Comparison of ENCODE assay signal across 23 cellular contexts in genomic region chr17:8018436-8018835, GRCh38. TPM values are rescaled to one million over a fixed set of nuclear protein-coding genes. Genes with fewer than 3 reads are reported as not detected.
DNase-seq lines count a peak whose midpoint lies in the region; ATAC-seq, FAIRE-seq and TF ChIP-seq lines count a peak whose summit lies in the region.
"Had no signal": no experiment of that assay in that cellular context is flagged by ENCODE, and none has a peak within 500 bp of the region (broad histone marks: within the 10 kb centered on the region; RNA-seq: fewer than 3 reads in every experiment).

No MANE protein-coding gene starts in this region.

- 84 to 89% methylated on average over 3 of the region's 3 CpGs for WGBS in pancreas, 2 donors

- peak overlapping the region in 6 of 11 experiments; percentile 9 to 65 (median 56); a peak in 10 of 22 replicates for H3K27ac ChIP-seq in BLaER1 treated with 17β-estradiol and CSF1 and Interleukin-3, amounts not matched to agents 10 nM and 100 nM
- H3K27ac ChIP-seq in SK-N-MC = peak overlapping the region; percentile 72; the same call in 1 of the 2 replicates
- H3K27ac ChIP-seq in keratinocyte (ENCODE audit: control insufficient read depth, insufficient read depth, low read length) = peak overlapping the region; percentile 97
- no peak overlapping the region for H3K27ac ChIP-seq in pancreas
- H3K27ac ChIP-seq: dorsolateral prefrontal cortex, suprapubic skin had no signal

- peak overlapping the region; percentile 16 for H2AFZ ChIP-seq in keratinocyte (ENCODE audit: control insufficient read depth, low read length)

- H4K20me1 ChIP-seq in BLaER1 treated with 17β-estradiol and CSF1 and Interleukin-3, amounts not matched to agents 10 nM and 100 nM = peaks cover 0 to 7% (median 0%) of the 10 kb centered on the region in 11 experiments; a peak in 4 of 22 replicates
- H4K20me1 ChIP-seq in keratinocyte (ENCODE audit: control insufficient read depth, extremely low read depth, insufficient read depth, low read length) = no peaks in the 10 kb centered on the region

- H3K4me3 ChIP-seq in BLaER1 treated with 17β-estradiol and CSF1 and Interleukin-3, amounts not matched to agents 10 nM and 100 nM = no peak overlapping the region
- H3K4me3 ChIP-seq in SK-N-MC = no peak overlapping the region
- peak overlapping the region in 1 of 3 experiments; percentile 55 for H3K4me3 ChIP-seq in keratinocyte (ENCODE audit: control insufficient read depth in 2 of 3, extremely low read depth in 1 of 3, insufficient read depth in 2 of 3, low read depth in 1 of 3, low read length in 3 of 3)
- no peak overlapping the region for H3K4me3 ChIP-seq in pancreas
- H3K4me3 ChIP-seq: dorsolateral prefrontal cortex, suprapubic skin had no signal

- no peaks in the 10 kb centered on the region for H3K9me3 Mint-ChIP-seq in T-helper 2 cell treated with Interferon-gamma antibody and Interleukin-4, amounts not matched to agents 5 μg/mL and 100 μg/mL, for 36 hours
- H3K9me3 Mint-ChIP-seq: CD4-positive, alpha-beta memory T cell; HFFc6; immature natural killer cell; natural killer cell treated with Interleukin-12 subunit alpha and Interleukin-12 subunit beta and Interleukin-15 and Interleukin-18, amount 100 ng/mL, for 72 hours had no signal

- H3K9me1 ChIP-seq in keratinocyte (ENCODE audit: control insufficient read depth, extremely low read depth, insufficient read depth, low read length) = no peaks in the 10 kb centered on the region

- FAIRE-seq in keratinocyte (lab: Jason Lieb, UNC) (peak; percentile 63), pancreas (lab: Jason Lieb, UNC) (no peak)
- FAIRE-seq: TTC549 had no signal

- in situ Hi-C loops in KBM-7 (cut with MboI; ENCODE audit: low pct_unique_long_range_greater_than_20kb, low sequenced_read_pairs) = no loop called here

- no peaks in the 10 kb centered on the region for H3K36me3 Mint-ChIP-seq in T-helper 2 cell treated with Interferon-gamma antibody and Interleukin-4, amounts not matched to agents 5 μg/mL and 100 μg/mL, for 36 hours (ENCODE audit: low read depth)
- H3K36me3 Mint-ChIP-seq: CD4-positive, alpha-beta memory T cell; immature natural killer cell; natural killer cell treated with Interleukin-12 subunit alpha and Interleukin-12 subunit beta and Interleukin-15 and Interleukin-18, amount 100 ng/mL, for 72 hours had no signal

- H3K4me3 Mint-ChIP-seq in T-helper 2 cell treated with Interferon-gamma antibody and Interleukin-4, amounts not matched to agents 5 μg/mL and 100 μg/mL, for 36 hours = no peak overlapping the region
- H3K4me3 Mint-ChIP-seq: HFFc6; immature natural killer cell; natural killer cell treated with Interleukin-12 subunit alpha and Interleukin-12 subunit beta and Interleukin-15 and Interleukin-18, amount 100 ng/mL, for 72 hours had no signal

- H3K4me1 Mint-ChIP-seq in T-helper 2 cell treated with Interferon-gamma antibody and Interleukin-4, amounts not matched to agents 5 μg/mL and 100 μg/mL, for 36 hours (ENCODE audit: low read depth) = peaks cover 8% of the 10 kb centered on the region

- ATAC-seq in HG02623 (IDR thresholded peaks at IDR 0.05; ENCODE audit: unreplicated experiment) = no peak
- ATAC-seq in pancreas = no peak
- ATAC-seq: natural killer cell treated with Interleukin-12 subunit alpha and Interleukin-12 subunit beta and Interleukin-15 and Interleukin-18, amount 100 ng/mL, for 72 hours had no signal

- DNase-seq in KBM-7 (peak; percentile 43), SK-N-MC (ENCODE audit: low read depth, low spot score) (no peak), keratinocyte (ENCODE audit: low read depth, low spot score) (no peak), pancreas (no peak)
- no peak for DNase-seq in T-helper 2 cell treated with Interferon-gamma antibody and Interleukin-4, amounts not matched to agents 5 μg/mL and 100 μg/mL, for 36 hours (ENCODE audit: low spot score)
- DNase-seq in stimulated activated CD8-positive, alpha-beta memory T cell treated with anti-CD3 and anti-CD28 coated beads, Interleukin-4, amount 100 ng/mL, for 48 hours = no peak
- DNase-seq: activated naive CD4-positive, alpha-beta T cell treated with anti-CD3 and anti-CD28 coated beads, Interleukin-2, amount 50 U/mL, for 16 hours; aorta; caudate nucleus; CD4-positive, alpha-beta memory T cell; dorsolateral prefrontal cortex; foreskin fibroblast; HFFc6; immature natural killer cell; Kasumi-1; NCI-H1417 treated with DMSO at 0.1 percent for 48 hours; NK-92 treated with Interleukin-12 subunit alpha and Interleukin-12 subunit beta, amount 100 ng/mL, for 24 hours had no signal

- no peaks in the 10 kb centered on the region for H3K36me3 ChIP-seq in BLaER1 treated with 17β-estradiol and CSF1 and Interleukin-3, amounts not matched to agents 10 nM and 100 nM
- no peaks in the 10 kb centered on the region for H3K36me3 ChIP-seq in SK-N-MC (ENCODE audit: insufficient read depth, low read length)
- no peaks in the 10 kb centered on the region for H3K36me3 ChIP-seq in keratinocyte (ENCODE audit: control insufficient read depth in 2 of 2, extremely low read depth in 1 of 2, insufficient read depth in 2 of 2, low read length in 2 of 2)
- no peaks in the 10 kb centered on the region for H3K36me3 ChIP-seq in pancreas
- H3K36me3 ChIP-seq: suprapubic skin had no signal

- TF ChIP-seq CTCF in keratinocyte (optimal IDR thresholded peaks at IDR 0.05 in 1 of 3, IDR thresholded peaks at IDR 0.05 in 1 of 3, conservative IDR thresholded peaks at IDR 0.05 in 1 of 3; ENCODE audit: extremely low read depth in 1 of 3, insufficient read depth in 2 of 3, low read length in 3 of 3) (no peak), pancreas (IDR thresholded peaks at IDR 0.05) (no peak)

- dilution Hi-C loops in keratinocyte (cut with MboI; ENCODE audit: extremely low pct_ligation_motif_present, low sequenced_read_pairs) = no loop called here

- no peak overlapping the region for H3K27ac Mint-ChIP-seq in T-helper 2 cell treated with Interferon-gamma antibody and Interleukin-4, amounts not matched to agents 5 μg/mL and 100 μg/mL, for 36 hours
- H3K27ac Mint-ChIP-seq: CD4-positive, alpha-beta memory T cell; HFFc6; natural killer cell treated with Interleukin-12 subunit alpha and Interleukin-12 subunit beta and Interleukin-15 and Interleukin-18, amount 100 ng/mL, for 72 hours had no signal

- intact Hi-C loops in pancreas (cut with DNase I) = no loop called here

- H3K27me3 ChIP-seq in BLaER1 treated with 17β-estradiol and CSF1 and Interleukin-3, amounts not matched to agents 10 nM and 100 nM = peaks cover 17 to 65% (median 60%) of the 10 kb centered on the region in 11 experiments
- H3K27me3 ChIP-seq in keratinocyte (ENCODE audit: control insufficient read depth, extremely low read depth, insufficient read depth, low read length) (no peaks in the 10 kb centered on the region), pancreas (no peaks in the 10 kb centered on the region)

- H3K79me2 ChIP-seq in keratinocyte (ENCODE audit: control insufficient read depth, insufficient read depth, low read length) = no peaks in the 10 kb centered on the region

- H3K27me3 Mint-ChIP-seq in T-helper 2 cell treated with Interferon-gamma antibody and Interleukin-4, amounts not matched to agents 5 μg/mL and 100 μg/mL, for 36 hours (ENCODE audit: low read depth) = peaks cover 26% of the 10 kb centered on the region

- peak overlapping the region in 6 of 11 experiments; percentile 28 to 48 (median 37); a peak in 9 of 22 replicates for H3K9ac ChIP-seq in BLaER1 treated with 17β-estradiol and CSF1 and Interleukin-3, amounts not matched to agents 10 nM and 100 nM
- H3K9ac ChIP-seq in SK-N-MC (ENCODE audit: insufficient read length) (peak overlapping the region; percentile 37), keratinocyte (ENCODE audit: control insufficient read depth, extremely low read depth, insufficient read depth, low read length) (peak overlapping the region; percentile 78)

- H3K4me1 ChIP-seq in BLaER1 treated with 17β-estradiol and CSF1 and Interleukin-3, amounts not matched to agents 10 nM and 100 nM = peaks cover 23 to 82% (median 48%) of the 10 kb centered on the region in 10 experiments
- H3K4me1 ChIP-seq in keratinocyte (ENCODE audit: control insufficient read depth, extremely low read depth, insufficient read depth, low read length) (peaks cover 47% of the 10 kb centered on the region), pancreas (peaks cover 5 to 8% (median 7%) of the 10 kb centered on the region in 3 donors)

- peak overlapping the region in 7 of 11 experiments; percentile 22 to 86 (median 79); a peak in 13 of 22 replicates for H3K4me2 ChIP-seq in BLaER1 treated with 17β-estradiol and CSF1 and Interleukin-3, amounts not matched to agents 10 nM and 100 nM
- peak overlapping the region; percentile 60 for H3K4me2 ChIP-seq in keratinocyte (ENCODE audit: control insufficient read depth, extremely low read depth, insufficient read depth, low read depth, low read length)

- H3K9me3 ChIP-seq in BLaER1 treated with 17β-estradiol and CSF1 and Interleukin-3, amounts not matched to agents 10 nM and 100 nM (replicated peaks in 1 of 11) = no peaks in the 10 kb centered on the region
- H3K9me3 ChIP-seq in SK-N-MC (ENCODE audit: low read depth, low read length) (no peaks in the 10 kb centered on the region), keratinocyte (ENCODE audit: control insufficient read depth, low read depth, low read length) (no peaks in the 10 kb centered on the region), pancreas (no peaks in the 10 kb centered on the region)
- H3K9me3 ChIP-seq: suprapubic skin had no signal

RNA-seq across cellular contexts. Expression of gene GUCY2D, which starts 16.0 kb away (rescaled TPM):
- 0.25 to 0.42 TPM in 2 of 3 replicates, not detected in the other for polyA plus RNA-seq in keratinocyte
- polyA plus RNA-seq in keratinocyte (2011; ENCODE audit: low read depth) = not detected
- polyA plus RNA-seq in keratinocyte (2011; cell fraction: cytosol; rRNA removed) = 0.01 TPM in 1 of 2 replicates, not detected in the other
- not detected in 2 replicates for polyA plus RNA-seq in keratinocyte (2011; cell fraction: nucleus; rRNA removed)
- 0.13 and 0.59 TPM in 2 replicates for polyA plus RNA-seq in keratinocyte (2012; ENCODE audit: low replicate concordance)
- not detected in 3 replicates for polyA minus RNA-seq in keratinocyte
- polyA minus RNA-seq in keratinocyte (2011; cell fraction: cytosol; rRNA and poly(A)+ RNA removed) = not detected
- polyA minus RNA-seq in keratinocyte (2011; cell fraction: nucleus; rRNA and poly(A)+ RNA removed) = not detected in 2 replicates
- under 1 TPM in 4 of 6 donors, not detected in 2; 0.22 to 0.47 (median 0.28) TPM for total RNA-seq in pancreas
- polyA plus RNA-seq in pancreas = under 1 TPM; 0.02 to 0.04 TPM
- total RNA-seq: aorta; CD4-positive, alpha-beta memory T cell; HFFc6; natural killer cell treated with Interleukin-12 subunit alpha and Interleukin-12 subunit beta and Interleukin-15 and Interleukin-18, amount 100 ng/mL, for 72 hours; suprapubic skin had no signal
- polyA plus RNA-seq: aorta, immature natural killer cell had no signal

RNA-seq across cellular contexts. Expression of gene ALOX15B, which starts 20.4 kb away (rescaled TPM):
- polyA plus RNA-seq in keratinocyte (29.7 to 56.5 TPM (median 31.9 TPM) in 3 replicates), pancreas (under 1 TPM; 0.05 to 0.19 TPM)
- 33.1 TPM for polyA plus RNA-seq in keratinocyte (2011; ENCODE audit: low read depth)
- polyA plus RNA-seq in keratinocyte (2011; cell fraction: cytosol; rRNA removed) = 33.5 and 59.6 TPM in 2 replicates
- polyA plus RNA-seq in keratinocyte (2011; cell fraction: nucleus; rRNA removed) = 58.5 and 90.2 TPM in 2 replicates
- polyA plus RNA-seq in keratinocyte (2012; ENCODE audit: low replicate concordance) = 36.8 and 91.2 TPM in 2 replicates
- 29.3 to 58.7 TPM (median 57.8 TPM) in 3 replicates for polyA minus RNA-seq in keratinocyte
- polyA minus RNA-seq in keratinocyte (2011; cell fraction: cytosol; rRNA and poly(A)+ RNA removed) = 41.8 TPM
- polyA minus RNA-seq in keratinocyte (2011; cell fraction: nucleus; rRNA and poly(A)+ RNA removed) = 34.5 and 48.1 TPM in 2 replicates
- total RNA-seq in pancreas = 1 to 10 TPM in 1 of 6 donors, under 1 TPM in 4, not detected in 1; 0.09 to 4.7 (median 0.37) TPM
- total RNA-seq: HFFc6; natural killer cell treated with Interleukin-12 subunit alpha and Interleukin-12 subunit beta and Interleukin-15 and Interleukin-18, amount 100 ng/mL, for 72 hours; NCI-H460 had no signal
- polyA plus RNA-seq: CD4-positive, alpha-beta memory T cell; immature natural killer cell had no signal

Comparison
In these comparisons a context has a peak if more than half of its experiments do, and no peak if none do; other contexts are left out.
1. H3K27ac ChIP-seq: peak in BLaER1 treated with 17β-estradiol and CSF1 and Interleukin-3, amounts not matched to agents 10 nM and 100 nM (6 of 11), SK-N-MC (single experiment) and keratinocyte (single experiment); none in pancreas (0 of 4).
2. RNA of gene ALOX15B, which starts 20.4 kb away (polyA plus RNA-seq): 29.7 to 91.2 TPM in keratinocyte; 0.05 to 0.19 TPM in pancreas; every median in the first group is over 10 times any median in the second.
3. Peak in every context shown above with its lines, with median percentiles within 50 percentile points of each other: H3K9ac ChIP-seq.